ENCODE assay signal across 20 cellular contexts in genomic region chr3:72238836-72239235, GRCh38.
"Had no signal": no experiment of that assay in that cellular context is flagged by ENCODE, and none has a peak within 500 bp of the region (broad histone marks: within the 10 kb centered on the region; RNA-seq: fewer than 3 reads in every experiment).

No MANE protein-coding gene starts in this region.

- H3K36me3 ChIP-seq: ascending aorta, breast epithelium, colonic mucosa, gastrocnemius medialis, prostate gland, tibial nerve, uterus, WERI-Rb-1 had no signal

- ATAC-seq: activated CD8-positive, alpha-beta T cell treated with anti-CD3 and anti-CD28 coated beads, Interleukin-2, amount 10 ng/mL, durations not matched to agents 7 days and 5 days; activated naive CD8-positive, alpha-beta T cell treated with anti-CD3 and anti-CD28 coated beads, Interleukin-2, amount 50 U/mL, for 24 hours; gastrocnemius medialis; left cardiac atrium; mucosa of descending colon; naive thymus-derived CD8-positive, alpha-beta T cell had no signal

- H3K4me1 ChIP-seq: colonic mucosa, prostate gland had no signal

- H3K9me3 ChIP-seq: ascending aorta, breast epithelium, colonic mucosa, gastrocnemius medialis, mucosa of descending colon, prostate gland, tibial nerve, uterus had no signal

- DNase-seq: activated CD4-positive, alpha-beta T cell treated with anti-CD3 and anti-CD28 coated beads, Interleukin-2, amount 10 ng/mL, durations not matched to agents 7 days and 5 days; activated CD4-positive, CD25-positive, alpha-beta regulatory T cell treated with anti-CD3 and anti-CD28 coated beads, Interleukin-2, amount 50 U/mL, for 72 hours; activated CD8-positive, alpha-beta T cell treated with anti-CD3 and anti-CD28 coated beads, Interleukin-2, amount 10 ng/mL, durations not matched to agents 7 days and 5 days; activated gamma-delta T cell; activated naive CD4-positive, alpha-beta T cell treated with anti-CD3 and anti-CD28 coated beads, Interleukin-2, amount 50 U/mL, for 16 hours; activated naive CD8-positive, alpha-beta T cell treated with anti-CD3 and anti-CD28 coated beads, Interleukin-2, amount 50 U/mL, for 24 hours; colonic mucosa; gastrocnemius medialis; left cardiac atrium; naive thymus-derived CD8-positive, alpha-beta T cell; stimulated activated CD4-positive, alpha-beta T cell treated with anti-CD3 and anti-CD28 coated beads, Interleukin-4, amount 100 ng/mL, for 24 hours; stimulated activated naive CD4-positive, alpha-beta T cell treated with Interleukin-2 at 50 U/mL for 16 hours; T-helper 1 cell; WERI-Rb-1 had no signal

- H3K27ac ChIP-seq: ascending aorta, colonic mucosa, gastrocnemius medialis, prostate gland, tibial nerve, WERI-Rb-1 had no signal

- H3K4me3 ChIP-seq: ascending aorta, breast epithelium, colonic mucosa, gastrocnemius medialis, mucosa of descending colon, prostate gland, tibial nerve, uterus had no signal

- H3K27me3 ChIP-seq: ascending aorta, breast epithelium, colonic mucosa, gastrocnemius medialis, tibial nerve, uterus had no signal
